ENCODE assay signal across 1 cellular context in the genomic region with DNA sequence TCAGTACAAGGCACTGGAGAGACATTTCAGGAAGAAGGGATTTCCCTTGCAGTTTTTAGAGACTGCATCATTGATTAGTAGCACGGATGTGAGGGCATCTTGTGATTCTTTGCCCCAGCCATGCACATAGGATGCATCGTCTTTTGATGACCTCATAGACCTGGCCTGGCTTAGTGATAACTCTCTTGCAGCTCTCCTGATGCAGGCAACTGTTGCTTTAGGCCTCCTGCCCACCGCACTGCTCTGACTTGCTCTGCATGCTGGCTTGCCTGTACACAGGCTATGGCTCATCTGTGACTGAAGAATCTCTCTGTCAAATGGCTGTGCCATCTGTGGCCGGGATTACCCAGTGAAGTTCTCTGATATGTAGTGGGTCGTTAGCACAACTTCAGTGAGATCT.
TF ChIP-seq lines count a peak whose summit lies in the region.

No MANE protein-coding gene starts in this region.

TF ChIP-seq in IMR-90, 13 proteins besides CTCF, POLR2A, EP300 and RAD21:
- TF ChIP-seq RCOR1 (IDR thresholded peaks at IDR 0.05; ENCODE audit: insufficient replicate concordance, low read length): no peak
- no peak for TF ChIP-seq SMC3 (IDR thresholded peaks at IDR 0.05; ENCODE audit: low read depth, low read length)
- no peak for TF ChIP-seq RFX5 (IDR thresholded peaks at IDR 0.05; ENCODE audit: low read depth, low read length)
- no peak for TF ChIP-seq MAFK (IDR thresholded peaks at IDR 0.05; ENCODE audit: low read depth, low read length)
- no peak for TF ChIP-seq CHD1 (IDR thresholded peaks at IDR 0.05; ENCODE audit: low read depth, low read length)
- TF ChIP-seq, protein P1, sequence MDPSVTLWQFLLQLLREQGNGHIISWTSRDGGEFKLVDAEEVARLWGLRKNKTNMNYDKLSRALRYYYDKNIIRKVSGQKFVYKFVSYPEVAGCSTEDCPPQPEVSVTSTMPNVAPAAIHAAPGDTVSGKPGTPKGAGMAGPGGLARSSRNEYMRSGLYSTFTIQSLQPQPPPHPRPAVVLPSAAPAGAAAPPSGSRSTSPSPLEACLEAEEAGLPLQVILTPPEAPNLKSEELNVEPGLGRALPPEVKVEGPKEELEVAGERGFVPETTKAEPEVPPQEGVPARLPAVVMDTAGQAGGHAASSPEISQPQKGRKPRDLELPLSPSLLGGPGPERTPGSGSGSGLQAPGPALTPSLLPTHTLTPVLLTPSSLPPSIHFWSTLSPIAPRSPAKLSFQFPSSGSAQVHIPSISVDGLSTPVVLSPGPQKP (IDR thresholded peaks at IDR 0.05; ENCODE audit: borderline replicate concordance, low read depth, low read length): no peak
- no peak for TF ChIP-seq NFE2L2 (IDR thresholded peaks at IDR 0.05; ENCODE audit: low read depth, low read length)
- TF ChIP-seq MXI1 (IDR thresholded peaks at IDR 0.05; ENCODE audit: borderline replicate concordance, low read depth, low read length): no peak
- no peak for TF ChIP-seq FOS (IDR thresholded peaks at IDR 0.05; ENCODE audit: low read depth, low read length)
- TF ChIP-seq MAZ (IDR thresholded peaks at IDR 0.05; ENCODE audit: borderline replicate concordance, low read depth, low read length): no peak
- TF ChIP-seq, protein P2, sequence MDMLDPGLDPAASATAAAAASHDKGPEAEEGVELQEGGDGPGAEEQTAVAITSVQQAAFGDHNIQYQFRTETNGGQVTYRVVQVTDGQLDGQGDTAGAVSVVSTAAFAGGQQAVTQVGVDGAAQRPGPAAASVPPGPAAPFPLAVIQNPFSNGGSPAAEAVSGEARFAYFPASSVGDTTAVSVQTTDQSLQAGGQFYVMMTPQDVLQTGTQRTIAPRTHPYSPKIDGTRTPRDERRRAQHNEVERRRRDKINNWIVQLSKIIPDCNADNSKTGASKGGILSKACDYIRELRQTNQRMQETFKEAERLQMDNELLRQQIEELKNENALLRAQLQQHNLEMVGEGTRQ (IDR thresholded peaks at IDR 0.05; ENCODE audit: low read depth, low read length): no peak
